ENCODE assay signal across 17 cellular contexts in the genomic region with DNA sequence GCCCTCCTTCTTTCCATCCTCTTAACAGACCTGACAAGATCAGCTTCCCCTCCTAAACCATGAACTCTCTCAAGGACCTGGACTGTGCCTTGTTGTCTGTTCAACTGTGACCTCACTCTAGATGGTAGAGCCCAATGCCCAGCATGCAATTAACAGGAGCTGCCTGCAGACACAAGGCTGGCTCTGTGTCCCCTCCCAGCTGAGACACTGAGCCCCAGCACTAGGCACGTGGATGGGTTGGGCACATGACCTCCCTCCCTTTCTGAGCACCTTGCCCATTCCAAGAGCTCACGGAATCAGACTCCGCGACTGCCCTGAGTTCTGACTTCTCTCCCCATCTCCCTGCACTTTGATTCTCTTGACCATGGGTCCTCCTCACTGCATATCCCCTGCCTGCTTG.
"Had no signal": no experiment of that assay in that cellular context is flagged by ENCODE, and none has a peak within 500 bp of the region (broad histone marks: within the 10 kb centered on the region; RNA-seq: fewer than 3 reads in every experiment).

No MANE protein-coding gene starts in this region.

- H3K27me3 ChIP-seq: gastrocnemius medialis, stomach, tibial nerve, vagina had no signal

- H3K4me3 Mint-ChIP-seq: activated CD8-positive, alpha-beta memory T cell treated with anti-CD3 and anti-CD28 coated beads, Interleukin-2, amount 10 ng/mL, durations not matched to agents 7 days and 5 days; effector memory CD8-positive, alpha-beta T cell; naive B cell had no signal

- H3K36me3 Mint-ChIP-seq: activated CD8-positive, alpha-beta memory T cell treated with anti-CD3 and anti-CD28 coated beads, Interleukin-2, amount 10 ng/mL, durations not matched to agents 7 days and 5 days; naive B cell had no signal

- H3K9me3 Mint-ChIP-seq: effector memory CD8-positive, alpha-beta T cell; naive B cell had no signal

- H3K27me3 Mint-ChIP-seq: activated CD8-positive, alpha-beta memory T cell treated with anti-CD3 and anti-CD28 coated beads, Interleukin-2, amount 10 ng/mL, durations not matched to agents 7 days and 5 days; effector memory CD8-positive, alpha-beta T cell; naive B cell had no signal

- H3K9me3 ChIP-seq: gastrocnemius medialis, prostate gland, stomach, tibial nerve, vagina had no signal

- ATAC-seq: activated CD8-positive, alpha-beta memory T cell treated with anti-CD3 and anti-CD28 coated beads, Interleukin-2, amount 10 ng/mL, durations not matched to agents 7 days and 5 days; effector memory CD8-positive, alpha-beta T cell; sciatic nerve had no signal

- H3K36me3 ChIP-seq: gastrocnemius medialis, prostate gland, stomach, tibial nerve, vagina had no signal

- H3K27ac Mint-ChIP-seq: activated CD8-positive, alpha-beta memory T cell treated with anti-CD3 and anti-CD28 coated beads, Interleukin-2, amount 10 ng/mL, durations not matched to agents 7 days and 5 days had no signal

- H3K27ac ChIP-seq: epithelial cell of prostate, gastrocnemius medialis, prostate gland, stomach, tibial nerve, vagina had no signal

- H3K4me1 Mint-ChIP-seq: activated CD8-positive, alpha-beta memory T cell treated with anti-CD3 and anti-CD28 coated beads, Interleukin-2, amount 10 ng/mL, durations not matched to agents 7 days and 5 days; naive B cell had no signal

- H3K4me3 ChIP-seq: gastrocnemius medialis, lung, prostate gland, stomach, tibial nerve, vagina had no signal

- DNase-seq: activated CD4-positive, alpha-beta T cell treated with anti-CD3 and anti-CD28 coated beads, Interleukin-2, amount 50 U/mL, for 48 hours; activated CD4-positive, CD25-positive, alpha-beta regulatory T cell treated with anti-CD3 and anti-CD28 coated beads, Interleukin-2, amount 50 U/mL, for 72 hours; activated CD8-positive, alpha-beta memory T cell treated with anti-CD3 and anti-CD28 coated beads, Interleukin-2, amount 10 ng/mL, durations not matched to agents 7 days and 5 days; activated naive CD4-positive, alpha-beta T cell; activated T-cell treated with anti-CD3 and anti-CD28 coated beads, Interleukin-2, amount 50 U/mL, for 48 hours; central memory CD4-positive, alpha-beta T cell; effector memory CD8-positive, alpha-beta T cell; gastrocnemius medialis; naive B cell; SW 1271 had no signal
